ENCODE assay signal across 8 cellular contexts in genomic region chr17:2400474-2400866, GRCh38. TPM values are rescaled to one million over a fixed set of nuclear protein-coding genes. Genes with fewer than 3 reads are reported as not detected.
A peak's percentile ranks its signal among the peaks of the same experiment; 100 is the strongest.
DNase-seq lines count a peak whose midpoint lies in the region; ATAC-seq and TF ChIP-seq lines count a peak whose summit lies in the region.

No MANE protein-coding gene starts in this region.

- peak overlapping the region; percentile 94 for H3K4me3 Mint-ChIP-seq in activated CD8-positive, alpha-beta memory T cell treated with anti-CD3 and anti-CD28 coated beads, Interleukin-2, amount 10 ng/mL, durations not matched to agents 7 days and 5 days
- H3K4me3 Mint-ChIP-seq in endodermal cell: peak overlapping the region; percentile 86

- H3K27me3 Mint-ChIP-seq in activated CD8-positive, alpha-beta memory T cell treated with anti-CD3 and anti-CD28 coated beads, Interleukin-2, amount 10 ng/mL, durations not matched to agents 7 days and 5 days: no peaks in the 10 kb centered on the region
- no peaks in the 10 kb centered on the region for H3K27me3 Mint-ChIP-seq in endodermal cell (ENCODE audit: insufficient read depth)

- CTCF ChIA-PET in activated CD8-positive, alpha-beta memory T cell treated with anti-CD3 and anti-CD28 coated beads, Interleukin-2, amount 10 ng/mL, durations not matched to agents 7 days and 5 days (lab: Charles Lee): interaction anchor here (2.2 to 6.9 kb wide), 3 partner anchors 8 to 18 kb away, joined by 14 to 94 read pairs (median 27); no protein-coding TSS in a partner anchor

- peak overlapping the region; percentile 97 for H3K9ac ChIP-seq in endodermal cell (ENCODE audit: extremely low read depth, low read length, poor library complexity, severe bottlenecking)

- H3K36me3 ChIP-seq in endodermal cell (ENCODE audit: control insufficient read depth, insufficient read depth, low read length) (no peaks in the 10 kb centered on the region), thoracic aorta (no peaks in the 10 kb centered on the region)

- H3K9me3 Mint-ChIP-seq in activated CD8-positive, alpha-beta memory T cell treated with anti-CD3 and anti-CD28 coated beads, Interleukin-2, amount 10 ng/mL, durations not matched to agents 7 days and 5 days (ENCODE audit: low read depth): no peaks in the 10 kb centered on the region
- H3K9me3 Mint-ChIP-seq in endodermal cell: no peaks in the 10 kb centered on the region

- peak overlapping the region; percentile 96 for H3K4me3 ChIP-seq in endodermal cell (ENCODE audit: low read length)
- H3K4me3 ChIP-seq in thoracic aorta: peak overlapping the region; percentile 98

- H3K9me3 ChIP-seq in endodermal cell (ENCODE audit: control insufficient read depth, low read length) (no peaks in the 10 kb centered on the region), thoracic aorta (no peaks in the 10 kb centered on the region)

- TF ChIP-seq CTCF in GM12874 (IDR thresholded peaks at IDR 0.05; ENCODE audit: insufficient read depth, low read depth, low read length) (0 out of 2 replicates have a peak, but pooled peaks have one; percentile 1), endodermal cell (conservative IDR thresholded peaks at IDR 0.05) (no peak), thoracic aorta (IDR thresholded peaks at IDR 0.05) (no peak)

- H3K27ac Mint-ChIP-seq in activated CD8-positive, alpha-beta memory T cell treated with anti-CD3 and anti-CD28 coated beads, Interleukin-2, amount 10 ng/mL, durations not matched to agents 7 days and 5 days: peak overlapping the region; percentile 96
- peak overlapping the region; percentile 99 for H3K27ac Mint-ChIP-seq in endodermal cell

- peaks cover 48% of the 10 kb centered on the region for H3K4me1 Mint-ChIP-seq in activated CD8-positive, alpha-beta memory T cell treated with anti-CD3 and anti-CD28 coated beads, Interleukin-2, amount 10 ng/mL, durations not matched to agents 7 days and 5 days
- peaks cover 26% of the 10 kb centered on the region for H3K4me1 Mint-ChIP-seq in endodermal cell

- H3K27me3 ChIP-seq in endodermal cell (ENCODE audit: control insufficient read depth, insufficient read depth, low read length, poor library complexity, severe bottlenecking) (no peaks in the 10 kb centered on the region), thoracic aorta (replicated peaks; ENCODE audit: insufficient read depth) (no peaks in the 10 kb centered on the region)

- H3K4me1 ChIP-seq in endodermal cell (ENCODE audit: control insufficient read depth, insufficient read depth, low read length) (peaks cover 20% of the 10 kb centered on the region), thoracic aorta (ENCODE audit: control insufficient read depth in 1 of 2, low read depth in 2 of 2) (peaks cover 53 to 63% of the 10 kb centered on the region in 2 donors)

- 0% methylated on average over 2 to 41 of the region's 43 CpGs for WGBS in endodermal cell (ENCODE audit: insufficient coverage in 1 of 2, insufficient read length in 1 of 2), 2 experiments

- no peak for ATAC-seq in activated CD8-positive, alpha-beta memory T cell treated with anti-CD3 and anti-CD28 coated beads, Interleukin-2, amount 10 ng/mL, durations not matched to agents 7 days and 5 days
- ATAC-seq in thoracic aorta (ENCODE audit: insufficient number of reproducible peaks, low FRiP score, low read depth) (no peak), HG03457 (IDR thresholded peaks at IDR 0.05; ENCODE audit: unreplicated experiment) (no peak)

- H3K27ac ChIP-seq in endodermal cell (ENCODE audit: low read depth, low read length): peak overlapping the region; percentile 96
- peak overlapping the region; percentile 99 for H3K27ac ChIP-seq in thoracic aorta

- no peaks in the 10 kb centered on the region for H3K36me3 Mint-ChIP-seq in activated CD8-positive, alpha-beta memory T cell treated with anti-CD3 and anti-CD28 coated beads, Interleukin-2, amount 10 ng/mL, durations not matched to agents 7 days and 5 days
- H3K36me3 Mint-ChIP-seq in endodermal cell (ENCODE audit: low read depth): peaks cover 2% of the 10 kb centered on the region

- DNase-seq in NCI-H345 (lab: John Stamatoyannopoulos, UW): peak; percentile 23
- DNase-seq in activated CD8-positive, alpha-beta memory T cell treated with anti-CD3 and anti-CD28 coated beads, Interleukin-2, amount 10 ng/mL, durations not matched to agents 7 days and 5 days: peak; percentile 78
- peak; percentile 91 for DNase-seq in endodermal cell
- DNase-seq in myocyte (ENCODE audit: low read depth): peak; percentile 52
- DNase-seq in thoracic aorta (ENCODE audit: low spot score): no peak
- no peak for DNase-seq in A172 (ENCODE audit: low spot score)

RNA-seq across cellular contexts. Expression of gene MNT, which starts 0.4 kb away (rescaled TPM):
- total RNA-seq in activated CD8-positive, alpha-beta memory T cell treated with anti-CD3 and anti-CD28 coated beads, Interleukin-2, amount 10 ng/mL, durations not matched to agents 7 days and 5 days: 10 to 100 TPM; 26.0 to 31.9 TPM
- total RNA-seq in endodermal cell: 10 to 100 TPM; 25.3 to 30.2 TPM
- 19.1 TPM for polyA plus RNA-seq in endodermal cell (2013, experiment 1 of 2)
- polyA plus RNA-seq in endodermal cell (2013, experiment 2 of 2): 20.1 TPM
- 6.4 and 8.5 TPM in 2 replicates for total RNA-seq in myocyte
- polyA plus RNA-seq in myocyte (2012): 13.6 TPM
- 10 to 100 TPM; 17.9 to 27.1 TPM for total RNA-seq in thoracic aorta
- 4.3 and 9.1 TPM in 2 replicates for total RNA-seq in A172 (2014; rRNA removed; shearing (Covaris generic))

Comparison
In these comparisons a context has a peak if more than half of its experiments do, and no peak if none do; other contexts are left out.
1. DNase-seq: peak in NCI-H345 (single experiment), activated CD8-positive, alpha-beta memory T cell treated with anti-CD3 and anti-CD28 coated beads, Interleukin-2, amount 10 ng/mL, durations not matched to agents 7 days and 5 days (single experiment), endodermal cell (single experiment) and myocyte (single experiment); none in thoracic aorta (single experiment) and A172 (single experiment).